In genomic region chr10:17349717-17350116, GRCh38 we compare ENCODE assay signal across 2 cellular contexts.
TF ChIP-seq lines count a peak whose summit lies in the region.

No MANE protein-coding gene starts in this region.

TF ChIP-seq in SK-N-SH treated with all-trans-retinoic acid at 6 μM for 48 hours, 23 proteins besides CTCF, POLR2A, EP300 and RAD21 (continued from another document):
- no peak for TF ChIP-seq TSHZ2 (CRISPR knock-in tag; IDR thresholded peaks at IDR 0.05)
- TF ChIP-seq SNAI2 (CRISPR knock-in tag; IDR thresholded peaks at IDR 0.05): 0 out of 2 replicates have a peak, but pooled peaks have one; percentile 43
- no peak for TF ChIP-seq ESRRG (CRISPR knock-in tag; IDR thresholded peaks at IDR 0.05)
- no peak for TF ChIP-seq ZFP30 (CRISPR knock-in tag; IDR thresholded peaks at IDR 0.05)
- TF ChIP-seq ARNTL (CRISPR knock-in tag; IDR thresholded peaks at IDR 0.05; ENCODE audit: borderline replicate concordance, low read depth): no peak
- no peak for TF ChIP-seq ISL1 (CRISPR knock-in tag; IDR thresholded peaks at IDR 0.05)
- 0 out of 2 replicates have a peak, but pooled peaks have one; percentile 41 for TF ChIP-seq ZC3H10 (CRISPR knock-in tag; IDR thresholded peaks at IDR 0.05)
- TF ChIP-seq BACH2 (CRISPR knock-in tag; IDR thresholded peaks at IDR 0.05; ENCODE audit: borderline replicate concordance): no peak
- no peak for TF ChIP-seq TCF4 (CRISPR knock-in tag; IDR thresholded peaks at IDR 0.05; ENCODE audit: borderline replicate concordance)
TF ChIP-seq in SK-N-SH treated with all-trans-retinoic acid at 6 μM for 48 hours: peak in this region for 3.

TF ChIP-seq in SK-N-SH, 30 proteins besides CTCF, POLR2A, EP300 and RAD21 (continued from another document):
- TF ChIP-seq REST (IDR thresholded peaks at IDR 0.05; ENCODE audit: low read depth, low read length): no peak
- TF ChIP-seq FOXJ3 (CRISPR knock-in tag; IDR thresholded peaks at IDR 0.05): no peak
- no peak for TF ChIP-seq USF1 (IDR thresholded peaks at IDR 0.05; ENCODE audit: borderline replicate concordance, low read depth)
